24 cellular contexts compared by ENCODE assay signal in the genomic region with DNA sequence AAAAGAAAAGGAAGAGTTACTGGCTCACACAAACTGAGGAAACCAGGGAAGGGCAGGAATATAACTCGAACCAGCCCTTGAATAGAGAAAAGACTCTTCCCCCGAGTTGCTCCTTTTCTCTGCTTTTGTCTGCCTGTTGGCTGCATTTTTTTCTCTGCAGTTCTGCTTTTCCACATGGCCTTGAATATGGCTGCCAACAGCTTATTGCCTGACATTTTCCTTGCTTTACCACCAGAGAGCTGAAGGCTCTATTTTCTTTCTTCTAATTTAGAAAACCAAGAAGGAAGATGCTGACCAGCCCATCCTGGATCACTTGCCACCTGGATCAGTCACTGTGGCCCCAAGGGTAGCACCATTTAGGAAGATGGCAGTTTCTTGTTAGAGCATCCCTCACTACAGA.
DNase-seq lines count a peak whose midpoint lies in the region; FAIRE-seq and TF ChIP-seq lines count a peak whose summit lies in the region.
"Had no signal": no experiment of that assay in that cellular context is flagged by ENCODE, and none has a peak within 500 bp of the region (broad histone marks: within the 10 kb centered on the region; RNA-seq: fewer than 3 reads in every experiment).

No MANE protein-coding gene starts in this region.

- H3K56ac ChIP-seq in H1 (replicated peaks; ENCODE audit: insufficient read length, low read depth, low read length), result no peak overlapping the region

- POLR2A ChIA-PET in H1 (lab: Charles Lee; ENCODE audit: partially characterized antibody), result no interaction called here

- H4K8ac ChIP-seq in H1 (ENCODE audit: extremely low read depth, insufficient read depth, low read length), result no peak overlapping the region

- H3K14ac ChIP-seq in H1 (ENCODE audit: insufficient read length), result no peak overlapping the region

- no peaks in the 10 kb centered on the region for H3K79me1 ChIP-seq in H1 (ENCODE audit: low read depth, low read length)

- no peak overlapping the region for H2AK5ac ChIP-seq in H1 (ENCODE audit: low read depth, low read length)

- peak; percentile 12 for DNase-seq in KBM-7
- peak in 4 of 7 donors; percentile 23 to 52 (median 36) for DNase-seq in adrenal gland
- DNase-seq in H1 (ENCODE audit: low read depth in 1 of 2, low spot score in 2 of 2), result no peak
- DNase-seq in retina, result peak; percentile 16
- no peak for DNase-seq in Peyer's patch
- no peak for DNase-seq in NOMO-1 treated with DMSO at 0.1 percent for 48 hours (lab: John Stamatoyannopoulos, UW; ENCODE audit: unreplicated experiment)
- no peak for DNase-seq in posterior cingulate gyrus
- no peak for DNase-seq in iPS-NIHi7 (ENCODE audit: extremely low spot score)
- DNase-seq: ACHN; BE2C; C1 segment of cervical spinal cord; CD4-positive, alpha-beta memory T cell; DMS53; DND-41; EL; HFFc6; IMR-90; KG1 had no signal

- in situ Hi-C loops in KBM-7 (cut with MboI; ENCODE audit: low pct_unique_long_range_greater_than_20kb, low sequenced_read_pairs), result no loop called here

- H3K23me2 ChIP-seq in H1 (ENCODE audit: low read depth, low read length), result no peaks in the 10 kb centered on the region

- H3K9ac ChIP-seq in H1 (replicated peaks in 1 of 4; ENCODE audit: extremely low read depth in 1 of 4, low read depth in 3 of 4, low read length in 3 of 4), result no peak overlapping the region

- H4K20me1 ChIP-seq in H1 (replicated peaks in 1 of 2; ENCODE audit: control insufficient read depth in 1 of 2, insufficient read depth in 2 of 2, low read length in 2 of 2), result no peaks in the 10 kb centered on the region

- H2BK120ac ChIP-seq in H1 (replicated peaks; ENCODE audit: low read depth, low read length), result no peak overlapping the region

- no peak overlapping the region for H3K23ac ChIP-seq in H1 (ENCODE audit: insufficient read length)

- TF ChIP-seq CTCF in adrenal gland (IDR thresholded peaks at IDR 0.05) (peak in 1 of 6 experiments; percentile 5), H1 (IDR thresholded peaks at IDR 0.05; ENCODE audit: control extremely low read depth in 1 of 3, insufficient read depth in 1 of 3, low read depth in 1 of 3, low read length in 3 of 3) (no peak), Peyer's patch (IDR thresholded peaks at IDR 0.05) (no peak)

- no peak for TF ChIP-seq POLR2A in adrenal gland (IDR thresholded peaks at IDR 0.05)
- no peak for TF ChIP-seq POLR2A in H1 (IDR thresholded peaks at IDR 0.05; ENCODE audit: control extremely low read depth in 1 of 2, low read depth in 2 of 2, low read length in 2 of 2)
- TF ChIP-seq POLR2A in Peyer's patch (IDR thresholded peaks at IDR 0.05), result no peak

- intact Hi-C loops in adrenal gland (cut with DNase I), result no loop called here
- intact Hi-C loops in posterior cingulate gyrus (cut with DNase I), result no loop called here

- no peak overlapping the region for H2BK12ac ChIP-seq in H1 (ENCODE audit: low read depth, low read length)

- TF ChIP-seq EP300 in H1 (IDR thresholded peaks at IDR 0.05; ENCODE audit: borderline replicate concordance in 1 of 2, low read depth in 2 of 2, low read length in 2 of 2), result no peak

- H3K4me2 ChIP-seq in H1 (ENCODE audit: insufficient read depth in 1 of 2, low read depth in 2 of 2, low read length in 2 of 2), result no peak overlapping the region

- no peak overlapping the region for H2BK5ac ChIP-seq in H1 (ENCODE audit: low read depth, low read length)

- H2BK15ac ChIP-seq in H1 (ENCODE audit: low read length), result no peak overlapping the region

- peak overlapping the region in 2 of 5 donors; percentile 36 to 37 for H3K27ac ChIP-seq in adrenal gland
- no peak overlapping the region for H3K27ac ChIP-seq in H1 (ENCODE audit: low read depth, low read length)
- no peak overlapping the region for H3K27ac ChIP-seq in Peyer's patch

- peaks cover 5 to 7% of the 10 kb centered on the region in 2 donors for H3K4me1 ChIP-seq in adrenal gland (replicated peaks in 1 of 2)
- peaks cover 0 to 2% (median 0%) of the 10 kb centered on the region in 4 experiments; a peak in 1 of 7 replicates for H3K4me1 ChIP-seq in H1 (replicated peaks in 1 of 4; ENCODE audit: control insufficient read depth in 3 of 4, insufficient read depth in 4 of 4, low read length in 3 of 4)
- no peaks in the 10 kb centered on the region for H3K4me1 ChIP-seq in Peyer's patch

- no peak overlapping the region for H4K5ac ChIP-seq in H1 (ENCODE audit: insufficient read length, low read depth, low read length)

- H3K36me3 ChIP-seq in adrenal gland (replicated peaks in 1 of 2) (no peaks in the 10 kb centered on the region), H1 (ENCODE audit: control insufficient read depth in 2 of 4, insufficient read depth in 4 of 4, low read length in 3 of 4) (no peaks in the 10 kb centered on the region), Peyer's patch (no peaks in the 10 kb centered on the region)
- H3K36me3 ChIP-seq: BE2C had no signal

- no peak for FAIRE-seq in H1 (lab: Jason Lieb, UNC)
- FAIRE-seq: A204.1, G401.6, GM12891, GM19239, H54, HTR-8/SVneo had no signal

- H2BK20ac ChIP-seq in H1 (ENCODE audit: low read length), result no peak overlapping the region

- H3K4me3 ChIP-seq in adrenal gland (no peak overlapping the region), H1 (ENCODE audit: extremely low read depth in 1 of 4, insufficient read depth in 2 of 4, low read depth in 3 of 4, low read length in 4 of 4) (no peak overlapping the region), Peyer's patch (no peak overlapping the region)

- 0 out of 2 replicates have a peak overlapping the region, but pooled peaks have one; percentile 10 for H2AFZ ChIP-seq in H1 (ENCODE audit: low read length)

- WGBS in adrenal gland, 4 donors, result 33 to 47% (median 41%) methylated on average over 2 of the region's 2 CpGs
- WGBS in H1 (ENCODE audit: extremely low coverage in 1 of 2, insufficient coverage in 1 of 2, insufficient read length in 1 of 2, insufficient replicate concordance in 2 of 2, low coverage in 1 of 2, low lambda C conversion rate in 2 of 2, missing lambda C conversion rate in 1 of 2), 2 experiments, result 63% methylated on average over 1 of the region's 2 CpGs; no CpG with 5 or more reads in 1 of the 2 experiments

- H3K27me3 ChIP-seq in adrenal gland (no peaks in the 10 kb centered on the region), H1 (replicated peaks in 1 of 4; ENCODE audit: control insufficient read depth in 3 of 4, extremely low read depth in 1 of 4, insufficient read depth in 3 of 4, low read length in 3 of 4) (no peaks in the 10 kb centered on the region), Peyer's patch (no peaks in the 10 kb centered on the region)
- H3K27me3 ChIP-seq: BE2C had no signal

- H3K9me3 ChIP-seq in adrenal gland (replicated peaks in 1 of 3), result no peaks in the 10 kb centered on the region
- no peaks in the 10 kb centered on the region for H3K9me3 ChIP-seq in H1 (ENCODE audit: insufficient read depth in 2 of 2, low read depth in 1 of 2, low read length in 1 of 2)
- no peaks in the 10 kb centered on the region for H3K9me3 ChIP-seq in Peyer's patch
- H3K9me3 ChIP-seq: BE2C had no signal

- no peaks in the 10 kb centered on the region for H3K79me2 ChIP-seq in H1 (ENCODE audit: control insufficient read depth in 1 of 2, insufficient read depth in 2 of 2, low read length in 2 of 2)

- TF ChIP-seq RAD21 in H1 (IDR thresholded peaks at IDR 0.05 in 1 of 2, conservative IDR thresholded peaks at IDR 0.05 in 1 of 2; ENCODE audit: low read depth in 2 of 2, low read length in 2 of 2), result no peak

- no peak overlapping the region for H3K4ac ChIP-seq in H1 (replicated peaks; ENCODE audit: insufficient read length, low read depth, low read length)

- no peak overlapping the region for H4K91ac ChIP-seq in H1 (replicated peaks; ENCODE audit: insufficient read length, low read length)

- no peak overlapping the region for H3K18ac ChIP-seq in H1 (ENCODE audit: extremely low read depth, low read length)

- CTCF ChIA-PET in H1 (lab: Charles Lee; ENCODE audit: partially characterized antibody), result interaction anchor here (0.6 kb wide), 1 partner anchor 383 kb away, joined by 3 read pairs; no protein-coding TSS in a partner anchor

TF ChIP-seq in H1, 55 proteins besides CTCF, POLR2A, EP300 and RAD21:
- TF ChIP-seq KDM1A (IDR thresholded peaks at IDR 0.05; ENCODE audit: borderline replicate concordance, low read length) (no peak), SIRT6 (IDR thresholded peaks at IDR 0.05; ENCODE audit: low read length) (no peak), POLR2AphosphoS5 (IDR thresholded peaks at IDR 0.05; ENCODE audit: low read depth, low read length) (no peak), SUZ12 (IDR thresholded peaks at IDR 0.05; ENCODE audit: low read length) (no peak), YY1 (IDR thresholded peaks at IDR 0.05; ENCODE audit: low read depth, low read length) (no peak), SIN3A (conservative IDR thresholded peaks at IDR 0.05 in 1 of 2, IDR thresholded peaks at IDR 0.05 in 1 of 2; ENCODE audit: low read depth in 1 of 2, low read length in 2 of 2) (no peak), KDM5A (IDR thresholded peaks at IDR 0.05; ENCODE audit: low read length) (no peak), ASH2L (IDR thresholded peaks at IDR 0.05; ENCODE audit: low read length) (no peak), EGR1 (IDR thresholded peaks at IDR 0.05; ENCODE audit: borderline replicate concordance, low read depth, low read length) (no peak), ZNF274 (IDR thresholded peaks at IDR 0.05; ENCODE audit: borderline replicate concordance, extremely low read depth, low read length) (no peak), RNF2 (IDR thresholded peaks at IDR 0.05; ENCODE audit: borderline replicate concordance, low read depth, low read length, missing control alignments, poor library complexity, severe bottlenecking) (no peak)

Comparison
In these comparisons a context has a peak if more than half of its experiments do, and no peak if none do; other contexts are left out.
1. DNase-seq: peak in KBM-7 (single experiment), adrenal gland (4 of 7) and retina (single experiment); none in H1 (0 of 2), Peyer's patch (0 of 3), NOMO-1 treated with DMSO at 0.1 percent for 48 hours (single experiment), posterior cingulate gyrus (0 of 10) and iPS-NIHi7 (single experiment).